ENCODE assay signal across 9 cellular contexts in genomic region chr4:48909697-48910096, GRCh38. TPM values are rescaled to one million over a fixed set of nuclear protein-coding genes. Genes with fewer than 3 reads are reported as not detected.
DNase-seq lines count a peak whose midpoint lies in the region; ATAC-seq, FAIRE-seq and TF ChIP-seq lines count a peak whose summit lies in the region.
"Had no signal": no experiment of that assay in that cellular context is flagged by ENCODE, and none has a peak within 500 bp of the region (broad histone marks: within the 10 kb centered on the region; RNA-seq: fewer than 3 reads in every experiment).

No MANE protein-coding gene starts in this region.

- CTCF ChIA-PET in A673 (lab: Charles Lee): no interaction called here

- no TSS peak for BruUV-seq in A673 (replicated peaks; lab: Mats Ljungman, UMichigan)

- H3K9me1 ChIP-seq in keratinocyte (ENCODE audit: control insufficient read depth, extremely low read depth, insufficient read depth, low read length): peaks cover 2% of the 10 kb centered on the region

- FAIRE-seq in keratinocyte (lab: Jason Lieb, UNC): peak; percentile 99

- DNase-seq in A673 (ENCODE audit: low spot score) (peak; percentile 85), Karpas-422 (peak; percentile 31), activated T-helper 1 cell treated with Interleukin-2 at 50 U/mL for 16 hours (ENCODE audit: low read depth) (peak; percentile 13), keratinocyte (ENCODE audit: low read depth, low spot score) (peak; percentile 89), uterus (peak; percentile 37 to 78), COR-L47 (lab: John Stamatoyannopoulos, UW) (no peak), left ventricle myocardium inferior (no peak)

- H3K4me2 ChIP-seq in Karpas-422 (ENCODE audit: low read depth, low read length, poor library complexity, severe bottlenecking) (no peak overlapping the region), keratinocyte (ENCODE audit: control insufficient read depth, extremely low read depth, insufficient read depth, low read depth, low read length) (peak overlapping the region; percentile 19)

- H3K27me3 ChIP-seq in A673 (replicated peaks; ENCODE audit: insufficient read depth, low read depth, low read length, poor library complexity) (no peaks in the 10 kb centered on the region), Karpas-422 (ENCODE audit: low read length) (no peaks in the 10 kb centered on the region), keratinocyte (ENCODE audit: control insufficient read depth, extremely low read depth, insufficient read depth, low read length) (no peaks in the 10 kb centered on the region), uterus (no peaks in the 10 kb centered on the region), left ventricle myocardium inferior (ENCODE audit: low read depth) (no peaks in the 10 kb centered on the region)

- H3K36me3 ChIP-seq in A673 (ENCODE audit: insufficient read depth, low read length, poor library complexity, severe bottlenecking) (no peaks in the 10 kb centered on the region), Karpas-422 (ENCODE audit: insufficient read depth, low read length) (no peaks in the 10 kb centered on the region), keratinocyte (ENCODE audit: control insufficient read depth in 2 of 2, extremely low read depth in 1 of 2, insufficient read depth in 2 of 2, low read length in 2 of 2) (peaks cover 0 to 4% of the 10 kb centered on the region in 2 experiments), uterus (no peaks in the 10 kb centered on the region), left ventricle myocardium inferior (no peaks in the 10 kb centered on the region)

- no peak for TF ChIP-seq POLR2A in uterus (IDR thresholded peaks at IDR 0.05)

- peaks cover 23% of the 10 kb centered on the region for H3K4me1 ChIP-seq in A673 (ENCODE audit: insufficient read depth, low read length, poor library complexity, severe bottlenecking)
- peaks cover 18% of the 10 kb centered on the region for H3K4me1 ChIP-seq in Karpas-422 (ENCODE audit: low read length)
- peaks cover 65% of the 10 kb centered on the region for H3K4me1 ChIP-seq in keratinocyte (ENCODE audit: control insufficient read depth, extremely low read depth, insufficient read depth, low read length)
- no peaks in the 10 kb centered on the region for H3K4me1 ChIP-seq in uterus
- H3K4me1 ChIP-seq in left ventricle myocardium inferior: peaks cover 14% of the 10 kb centered on the region

- intact Hi-C loops in A673 (cut with micrococcal nuclease; ENCODE audit: unreplicated experiment) (no loop called here), uterus (cut with DNase I; ENCODE audit: low total_unique reads) (no loop called here), left ventricle myocardium inferior (cut with micrococcal nuclease) (no loop called here)

- POLR2A ChIA-PET in A673 (lab: Charles Lee; ENCODE audit: low non-redundant PET): no interaction called here

- no peak for ATAC-seq in HG02938 (IDR thresholded peaks at IDR 0.05; ENCODE audit: unreplicated experiment)

- H3K9ac ChIP-seq in Karpas-422 (ENCODE audit: low read length) (no peak overlapping the region), keratinocyte (ENCODE audit: control insufficient read depth, extremely low read depth, insufficient read depth, low read length) (no peak overlapping the region)

- H3K9me3 ChIP-seq in A673 (ENCODE audit: low read depth, low read length, poor library complexity, severe bottlenecking) (no peaks in the 10 kb centered on the region), Karpas-422 (ENCODE audit: low read length) (no peaks in the 10 kb centered on the region), keratinocyte (ENCODE audit: control insufficient read depth, low read depth, low read length) (no peaks in the 10 kb centered on the region), uterus (no peaks in the 10 kb centered on the region), left ventricle myocardium inferior (replicated peaks) (no peaks in the 10 kb centered on the region)

- H3K27ac ChIP-seq in A673 (ENCODE audit: low read depth, low read length, poor library complexity, severe bottlenecking) (peak overlapping the region; percentile 29), Karpas-422 (ENCODE audit: low read length) (no peak overlapping the region), keratinocyte (ENCODE audit: control insufficient read depth, insufficient read depth, low read length) (peak overlapping the region; percentile 63), uterus (peak overlapping the region; percentile 63 to 71), left ventricle myocardium inferior (replicated peaks) (no peak overlapping the region)
- H3K27ac ChIP-seq: skin epidermis had no signal

- dilution Hi-C loops in keratinocyte (cut with MboI; ENCODE audit: extremely low pct_ligation_motif_present, low sequenced_read_pairs): no loop called here

- no peaks in the 10 kb centered on the region for H3K9me2 ChIP-seq in Karpas-422 (replicated peaks; ENCODE audit: insufficient read depth, low read length)

- no peak overlapping the region for H2AFZ ChIP-seq in Karpas-422 (ENCODE audit: low read length)
- H2AFZ ChIP-seq in keratinocyte (ENCODE audit: control insufficient read depth, low read length): no peak overlapping the region

- no peak for TF ChIP-seq CTCF in A673 (conservative IDR thresholded peaks at IDR 0.05; ENCODE audit: low read depth, low read length)
- no peak for TF ChIP-seq CTCF in keratinocyte (optimal IDR thresholded peaks at IDR 0.05 in 1 of 3, IDR thresholded peaks at IDR 0.05 in 1 of 3, conservative IDR thresholded peaks at IDR 0.05 in 1 of 3; ENCODE audit: extremely low read depth in 1 of 3, insufficient read depth in 2 of 3, low read length in 3 of 3)
- no peak for TF ChIP-seq CTCF in uterus (IDR thresholded peaks at IDR 0.05)
- no peak for TF ChIP-seq CTCF in left ventricle myocardium inferior (IDR thresholded peaks at IDR 0.05; ENCODE audit: borderline replicate concordance)

- H3K4me3 ChIP-seq in A673 (ENCODE audit: low read depth, low read length, poor library complexity, severe bottlenecking) (no peak overlapping the region), Karpas-422 (ENCODE audit: low read length) (no peak overlapping the region), keratinocyte (ENCODE audit: control insufficient read depth in 2 of 3, extremely low read depth in 1 of 3, insufficient read depth in 2 of 3, low read depth in 1 of 3, low read length in 3 of 3) (no peak overlapping the region), uterus (no peak overlapping the region), left ventricle myocardium inferior (no peak overlapping the region)
- H3K4me3 ChIP-seq: skin epidermis had no signal

- peaks cover 18% of the 10 kb centered on the region for H3K79me2 ChIP-seq in Karpas-422 (ENCODE audit: low read length)
- peaks cover 23% of the 10 kb centered on the region for H3K79me2 ChIP-seq in keratinocyte (ENCODE audit: control insufficient read depth, insufficient read depth, low read length)

- no peaks in the 10 kb centered on the region for H4K20me1 ChIP-seq in Karpas-422 (ENCODE audit: insufficient read depth, low read depth, low read length)
- no peaks in the 10 kb centered on the region for H4K20me1 ChIP-seq in keratinocyte (ENCODE audit: control insufficient read depth, extremely low read depth, insufficient read depth, low read length)

RNA-seq across cellular contexts. Expression of gene OCIAD2, which starts 3.1 kb away (rescaled TPM):
- total RNA-seq in A673 (2021) (139 and 166 TPM in 2 replicates), uterus (10 to 100 TPM in 2 of 4 donors, 1 to 10 TPM in 1, under 1 TPM in 1; 0.88 to 17.0 (median 6.2) TPM), left ventricle myocardium inferior (16.9 TPM)
- total RNA-seq in Karpas-422 (2014; rRNA removed; shearing (Covaris generic); ENCODE audit: low replicate concordance): 68.1 and 149 TPM in 2 replicates
- polyA plus RNA-seq in keratinocyte: 363 to 407 TPM (median 373 TPM) in 3 replicates
- 63.3 TPM for polyA plus RNA-seq in keratinocyte (2011; ENCODE audit: low read depth)
- polyA plus RNA-seq in keratinocyte (2011; cell fraction: cytosol; rRNA removed): 246 and 265 TPM in 2 replicates
- polyA plus RNA-seq in keratinocyte (2011; cell fraction: nucleus; rRNA removed): 96.3 and 119 TPM in 2 replicates
- 264 and 519 TPM in 2 replicates for polyA plus RNA-seq in keratinocyte (2012; ENCODE audit: low replicate concordance)
- 50.7 to 119 TPM (median 90.6 TPM) in 3 replicates for polyA minus RNA-seq in keratinocyte
- 167 TPM for polyA minus RNA-seq in keratinocyte (2011; cell fraction: cytosol; rRNA and poly(A)+ RNA removed)
- 29.8 and 44.4 TPM in 2 replicates for polyA minus RNA-seq in keratinocyte (2011; cell fraction: nucleus; rRNA and poly(A)+ RNA removed)

Comparison
In these comparisons a context has a peak if more than half of its experiments do, and no peak if none do; other contexts are left out.
1. DNase-seq: peak in A673 (single experiment), Karpas-422 (single experiment), activated T-helper 1 cell treated with Interleukin-2 at 50 U/mL for 16 hours (single experiment), keratinocyte (single experiment) and uterus (2 of 2); none in COR-L47 (single experiment) and left ventricle myocardium inferior (single experiment).
2. H3K27ac ChIP-seq: peak in A673 (single experiment), keratinocyte (single experiment) and uterus (2 of 2); none in Karpas-422 (single experiment) and left ventricle myocardium inferior (single experiment).